Comparison of ENCODE assay signal across 15 cellular contexts in genomic region chr16:63876096-63876495, GRCh38.
"Had no signal": no experiment of that assay in that cellular context is flagged by ENCODE, and none has a peak within 500 bp of the region (broad histone marks: within the 10 kb centered on the region; RNA-seq: fewer than 3 reads in every experiment).

No MANE protein-coding gene starts in this region.

- H3K27me3 ChIP-seq: body of pancreas, foreskin keratinocyte, transverse colon had no signal

- ATAC-seq: body of pancreas; foreskin keratinocyte; psoas muscle; stimulated activated naive B cell treated with anti-CD40 and anti-IgM and Interleukin-4, amounts not matched to agents 10 μg/mL and 1 μg/mL and 100 μg/mL, for 72 hours; WTC11 had no signal

- H3K36me3 ChIP-seq: transverse colon had no signal

- H3K27ac ChIP-seq: body of pancreas, foreskin keratinocyte, psoas muscle, skin epidermis, transverse colon had no signal

- H3K4me1 ChIP-seq: body of pancreas, foreskin keratinocyte, psoas muscle, transverse colon had no signal

- H3K9me3 ChIP-seq: body of pancreas, SK-N-SH, transverse colon had no signal

- DNase-seq: activated CD4-positive, alpha-beta T cell treated with anti-CD3 and anti-CD28 coated beads for 48 hours; activated naive CD4-positive, alpha-beta T cell treated with anti-CD3 and anti-CD28 coated beads for 36 hours; body of pancreas; dermis blood vessel endothelial cell; erythroblast; head of caudate nucleus; mesenchymal stem cell; psoas muscle; SK-N-SH; stimulated activated naive B cell treated with anti-CD40 and anti-IgM and Interleukin-4, amounts not matched to agents 10 μg/mL and 1 μg/mL and 100 μg/mL, for 72 hours; substantia nigra; transverse colon had no signal

- H3K4me3 ChIP-seq: body of pancreas, psoas muscle, skin epidermis, transverse colon had no signal
